Comparison of ENCODE assay signal across 1 cellular context in the genomic region with DNA sequence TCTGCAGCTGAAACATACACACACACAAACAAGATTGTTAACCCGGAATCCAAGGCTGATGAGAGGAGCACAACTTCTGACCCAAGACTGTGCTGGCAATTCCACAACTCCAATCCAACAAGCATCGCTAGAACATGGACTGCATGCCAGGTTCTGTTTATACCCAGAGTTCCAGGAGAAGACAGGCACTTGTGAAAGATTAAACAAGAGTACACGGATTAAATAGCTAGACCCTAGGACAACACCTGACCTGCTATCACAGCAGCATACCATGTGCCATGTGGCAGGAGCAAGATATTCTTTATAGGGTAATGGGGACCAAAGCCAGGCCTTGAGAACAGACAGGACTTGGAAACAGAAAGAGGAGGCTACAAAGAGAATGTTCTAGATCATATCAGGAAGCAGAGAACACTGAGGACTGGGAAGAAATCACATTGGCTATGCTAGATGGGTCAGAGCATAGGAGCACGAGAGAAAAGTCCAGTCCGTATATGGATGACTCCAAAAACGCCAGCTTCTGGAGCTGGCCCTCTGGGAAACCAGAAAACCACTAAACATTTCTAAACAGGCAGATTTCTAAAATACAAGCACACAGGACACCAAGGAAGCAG.
TF ChIP-seq lines count a peak whose summit lies in the region.

No MANE protein-coding gene starts in this region.

TF ChIP-seq in GM23338, 12 proteins besides CTCF, POLR2A, EP300 and RAD21:
- no peak for TF ChIP-seq CREB1 (CRISPR knock-in tag; IDR thresholded peaks at IDR 0.05; ENCODE audit: low read depth)
- no peak for TF ChIP-seq ETS1 (IDR thresholded peaks at IDR 0.05)
- TF ChIP-seq REST (IDR thresholded peaks at IDR 0.05; ENCODE audit: unreplicated experiment), result no peak
